Comparison of ENCODE assay signal across 13 cellular contexts in genomic region chr6:158730175-158730907, GRCh38.
"Had no signal": no experiment of that assay in that cellular context is flagged by ENCODE, and none has a peak within 500 bp of the region (broad histone marks: within the 10 kb centered on the region; RNA-seq: fewer than 3 reads in every experiment).

No MANE protein-coding gene starts in this region.

- H3K36me3 ChIP-seq: adrenal gland, thoracic aorta had no signal

- H3K27ac ChIP-seq: adrenal gland, stomach, thoracic aorta had no signal

- H3K27me3 Mint-ChIP-seq: activated CD4-positive, alpha-beta T cell treated with anti-CD3 and anti-CD28 coated beads for 36 hours; activated T-helper 17 cell treated with anti-CD3 and anti-CD28 coated beads, Interleukin-2, amount 50 U/mL, for 72 hours had no signal

- H3K4me3 Mint-ChIP-seq: activated CD4-positive, alpha-beta T cell treated with anti-CD3 and anti-CD28 coated beads for 36 hours; activated CD8-positive, alpha-beta T cell treated with anti-CD3 and anti-CD28 coated beads, Interleukin-2, amount 10 ng/mL, durations not matched to agents 7 days and 5 days; activated naive CD4-positive, alpha-beta T cell treated with anti-CD3 and anti-CD28 coated beads for 36 hours; activated T-helper 17 cell treated with anti-CD3 and anti-CD28 coated beads, Interleukin-2, amount 50 U/mL, for 72 hours had no signal

- H3K4me3 ChIP-seq: adrenal gland, stomach, thoracic aorta had no signal

- DNase-seq: activated CD4-positive, alpha-beta T cell treated with anti-CD3 and anti-CD28 coated beads for 36 hours; activated CD8-positive, alpha-beta T cell treated with anti-CD3 and anti-CD28 coated beads, Interleukin-2, amount 10 ng/mL, durations not matched to agents 7 days and 5 days; activated naive CD4-positive, alpha-beta T cell treated with anti-CD3 and anti-CD28 coated beads for 36 hours; adrenal gland; cortex of kidney; effector memory CD4-positive, alpha-beta T cell; retina; stimulated activated CD4-positive, alpha-beta T cell treated with anti-CD3 and anti-CD28 coated beads, Interleukin-15, amount 100 ng/mL, for 24 hours; stimulated activated CD4-positive, alpha-beta T cell treated with anti-CD3 and anti-CD28 coated beads, Interleukin-4, amount 100 ng/mL, for 24 hours; stomach had no signal

- H3K27ac Mint-ChIP-seq: activated CD4-positive, alpha-beta T cell treated with anti-CD3 and anti-CD28 coated beads for 36 hours; activated CD8-positive, alpha-beta T cell treated with anti-CD3 and anti-CD28 coated beads, Interleukin-2, amount 10 ng/mL, durations not matched to agents 7 days and 5 days; activated naive CD4-positive, alpha-beta T cell treated with anti-CD3 and anti-CD28 coated beads for 36 hours; activated T-helper 17 cell treated with anti-CD3 and anti-CD28 coated beads, Interleukin-2, amount 50 U/mL, for 72 hours had no signal

- H3K4me1 ChIP-seq: adrenal gland, stomach had no signal

- H3K27me3 ChIP-seq: adrenal gland, stomach had no signal

- H3K4me1 Mint-ChIP-seq: activated CD4-positive, alpha-beta T cell treated with anti-CD3 and anti-CD28 coated beads for 36 hours had no signal

- ATAC-seq: activated CD4-positive, alpha-beta T cell treated with anti-CD3 and anti-CD28 coated beads for 36 hours; activated CD8-positive, alpha-beta T cell treated with anti-CD3 and anti-CD28 coated beads, Interleukin-2, amount 10 ng/mL, durations not matched to agents 7 days and 5 days; activated T-helper 17 cell treated with anti-CD3 and anti-CD28 coated beads, Interleukin-2, amount 50 U/mL, for 72 hours; left lobe of liver had no signal

- H3K9me3 Mint-ChIP-seq: activated T-helper 17 cell treated with anti-CD3 and anti-CD28 coated beads, Interleukin-2, amount 50 U/mL, for 72 hours had no signal

- H3K9me3 ChIP-seq: adrenal gland had no signal
